Comparison of ENCODE assay signal across 8 cellular contexts in genomic region chr19:35545001-35545854, GRCh38. TPM values are rescaled to one million over a fixed set of nuclear protein-coding genes. Genes with fewer than 3 reads are reported as not detected.
DNase-seq lines count a peak whose midpoint lies in the region; ATAC-seq and TF ChIP-seq lines count a peak whose summit lies in the region.

A gene with protein sequence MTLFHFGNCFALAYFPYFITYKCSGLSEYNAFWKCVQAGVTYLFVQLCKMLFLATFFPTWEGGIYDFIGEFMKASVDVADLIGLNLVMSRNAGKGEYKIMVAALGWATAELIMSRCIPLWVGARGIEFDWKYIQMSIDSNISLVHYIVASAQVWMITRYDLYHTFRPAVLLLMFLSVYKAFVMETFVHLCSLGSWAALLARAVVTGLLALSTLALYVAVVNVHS (plus strand): TSS chr19:35545626. CDS start chr19:35545740, 114 bp downstream.

- H3K27me3 ChIP-seq in adrenal gland: no peaks in the 10 kb centered on the region
- H3K27me3 ChIP-seq in heart right ventricle: no peaks in the 10 kb centered on the region
- H3K27me3 ChIP-seq in upper lobe of left lung: no peaks in the 10 kb centered on the region

- peaks cover 4% of the 10 kb centered on the region for H3K36me3 Mint-ChIP-seq in progenitor cell of endocrine pancreas (ENCODE audit: insufficient read depth)

- H3K4me1 Mint-ChIP-seq in progenitor cell of endocrine pancreas (ENCODE audit: low read depth): peaks cover 14% of the 10 kb centered on the region

- no peak for TF ChIP-seq CTCF in GM10248 (IDR thresholded peaks at IDR 0.05; ENCODE audit: control extremely low read depth, extremely low read depth, low read depth, missing control alignments)
- TF ChIP-seq CTCF in adrenal gland (IDR thresholded peaks at IDR 0.05): no peak
- no peak for TF ChIP-seq CTCF in heart right ventricle (IDR thresholded peaks at IDR 0.05)
- TF ChIP-seq CTCF in progenitor cell of endocrine pancreas (IDR thresholded peaks at IDR 0.05; ENCODE audit: unreplicated experiment): no peak
- peak in 2 of 6 experiments; percentile 24 for TF ChIP-seq CTCF in upper lobe of left lung (IDR thresholded peaks at IDR 0.05)

- no peak for TF ChIP-seq EP300 in upper lobe of left lung (IDR thresholded peaks at IDR 0.05)

- CTCF ChIA-PET in GM10248 (lab: Yijun Ruan, JAX): interaction anchor here (1.3 to 4.2 kb wide), 2 partner anchors 11 to 36 kb away, joined by 3 to 22 read pairs; no protein-coding TSS in a partner anchor

- intact Hi-C loops in adrenal gland (cut with DNase I): loop anchor here (5.0 to 10.0 kb wide), 2 partner anchors 52 to 170 kb away; partner anchors contain the start of gene KMT2B (in 1 of the 2)
- intact Hi-C loops in heart right ventricle (cut with DNase I): loop anchor here in 7 of 10 donors (2.0 to 10.0 kb wide), 7 partner anchors 67 to 390 kb away; partner anchors contain the start of genes KMT2B (in 4 of the 7), ETV2 (in 3 of the 7), COX6B1 (in 1 of the 7) and HAUS5 (in 1 of the 7)

- DNase-seq in GM10248 (ENCODE audit: extremely low spot score) (peak; percentile 98), NCI-H1436 (lab: John Stamatoyannopoulos, UW) (peak; percentile 71), T-helper 1 cell (peak; percentile 43 to 86 (median 61)), adrenal gland (peak; percentile 92 to 96 (median 95)), heart right ventricle (peak; percentile 93 to 95), progenitor cell of endocrine pancreas (ENCODE audit: low spot score, unreplicated experiment) (peak; percentile 86), upper lobe of left lung (peak; percentile 97 to 99)

- H3K9me3 Mint-ChIP-seq in progenitor cell of endocrine pancreas (ENCODE audit: low read depth): no peaks in the 10 kb centered on the region

- no peaks in the 10 kb centered on the region for H3K27me3 Mint-ChIP-seq in progenitor cell of endocrine pancreas

- POLR2A ChIA-PET in GM10248 (lab: Yijun Ruan, JAX): interaction anchor here (0.5 kb wide), 1 partner anchor 204 kb away, joined by 3 read pairs; no protein-coding TSS in a partner anchor

- TF ChIP-seq POLR2A in adrenal gland (IDR thresholded peaks at IDR 0.05) (peak; percentile 33 to 55), upper lobe of left lung (IDR thresholded peaks at IDR 0.05) (peak in 3 of 4 donors; percentile 41 to 77 (median 42))

- H3K4me1 ChIP-seq in adrenal gland (replicated peaks in 1 of 2) (peaks cover 11 to 17% of the 10 kb centered on the region in 2 donors), heart right ventricle (peaks cover 0 to 24% (median 21%) of the 10 kb centered on the region in 9 donors), upper lobe of left lung (peaks cover 18 to 28% (median 20%) of the 10 kb centered on the region in 4 donors)

- ATAC-seq in HG02623 (IDR thresholded peaks at IDR 0.05; ENCODE audit: unreplicated experiment): peak; percentile 84
- ATAC-seq in heart right ventricle: peak; percentile 97 to 99 (median 99)
- peak; percentile 92 to 97 for ATAC-seq in upper lobe of left lung (ENCODE audit: low FRiP score in 2 of 2)

- peak within 1 kb of the TSS; percentile 97 for H3K27ac Mint-ChIP-seq in progenitor cell of endocrine pancreas

- 0 to 1% (median 1%) methylated on average over 9 to 85 of the region's 85 CpGs for WGBS in adrenal gland, 4 donors
- WGBS in heart right ventricle, 2 donors: 0 to 1% methylated on average over 78 to 85 of the region's 85 CpGs
- WGBS in upper lobe of left lung, 2 donors: 0 to 2% methylated on average over 40 to 56 of the region's 85 CpGs

- H3K4me3 ChIP-seq in adrenal gland (peak within 1 kb of the TSS; percentile 73 to 88 (median 82)), heart right ventricle (peak within 1 kb of the TSS; percentile 53 to 97 (median 88)), upper lobe of left lung (peak within 1 kb of the TSS; percentile 69 to 95 (median 81))

- H3K27ac ChIP-seq in adrenal gland (peak within 1 kb of the TSS in 4 of 5 donors; percentile 50 to 86 (median 72)), heart right ventricle (peak within 1 kb of the TSS in 9 of 10 donors; percentile 61 to 94 (median 83)), upper lobe of left lung (peak within 1 kb of the TSS; percentile 77 to 90 (median 85))

- H3K9me3 ChIP-seq in adrenal gland (replicated peaks in 1 of 3) (no peaks in the 10 kb centered on the region), heart right ventricle (no peaks in the 10 kb centered on the region), upper lobe of left lung (no peaks in the 10 kb centered on the region)

- H3K36me3 ChIP-seq in adrenal gland (replicated peaks in 1 of 2) (peaks cover 0 to 9% of the 10 kb centered on the region in 2 donors), heart right ventricle (peaks cover 0 to 20% (median 0%) of the 10 kb centered on the region in 9 donors), upper lobe of left lung (peaks cover 0 to 8% (median 2%) of the 10 kb centered on the region in 4 donors)

- H3K4me3 Mint-ChIP-seq in progenitor cell of endocrine pancreas (ENCODE audit: low read depth): peak within 1 kb of the TSS; percentile 96

RNA-seq across cellular contexts. Expression of the gene that starts here (rescaled TPM):
- 100 to 1,000 TPM; 139 to 261 (median 172) TPM for total RNA-seq in adrenal gland
- 100 to 1,000 TPM in 2 of 3 donors, 10 to 100 TPM in 1; 86.5 to 215 (median 188) TPM for polyA plus RNA-seq in adrenal gland
- total RNA-seq in heart right ventricle: 100 to 1,000 TPM in 3 of 10 donors, 10 to 100 TPM in 7; 62.8 to 103 (median 74.7) TPM
- 100 to 1,000 TPM in 1 of 2 donors, 10 to 100 TPM in 1; 78.0 to 229 TPM for polyA plus RNA-seq in heart right ventricle
- total RNA-seq in progenitor cell of endocrine pancreas: 94.2 and 95.2 TPM in 2 replicates
- total RNA-seq in upper lobe of left lung: 10 to 100 TPM; 25.1 to 94.2 (median 71.2) TPM

Comparison
In these comparisons a context has a peak if more than half of its experiments do, and no peak if none do; other contexts are left out.
1. Peak in every context shown above with its lines: DNase-seq, ATAC-seq, H3K4me3 ChIP-seq and H3K27ac ChIP-seq.